In the genomic region with DNA sequence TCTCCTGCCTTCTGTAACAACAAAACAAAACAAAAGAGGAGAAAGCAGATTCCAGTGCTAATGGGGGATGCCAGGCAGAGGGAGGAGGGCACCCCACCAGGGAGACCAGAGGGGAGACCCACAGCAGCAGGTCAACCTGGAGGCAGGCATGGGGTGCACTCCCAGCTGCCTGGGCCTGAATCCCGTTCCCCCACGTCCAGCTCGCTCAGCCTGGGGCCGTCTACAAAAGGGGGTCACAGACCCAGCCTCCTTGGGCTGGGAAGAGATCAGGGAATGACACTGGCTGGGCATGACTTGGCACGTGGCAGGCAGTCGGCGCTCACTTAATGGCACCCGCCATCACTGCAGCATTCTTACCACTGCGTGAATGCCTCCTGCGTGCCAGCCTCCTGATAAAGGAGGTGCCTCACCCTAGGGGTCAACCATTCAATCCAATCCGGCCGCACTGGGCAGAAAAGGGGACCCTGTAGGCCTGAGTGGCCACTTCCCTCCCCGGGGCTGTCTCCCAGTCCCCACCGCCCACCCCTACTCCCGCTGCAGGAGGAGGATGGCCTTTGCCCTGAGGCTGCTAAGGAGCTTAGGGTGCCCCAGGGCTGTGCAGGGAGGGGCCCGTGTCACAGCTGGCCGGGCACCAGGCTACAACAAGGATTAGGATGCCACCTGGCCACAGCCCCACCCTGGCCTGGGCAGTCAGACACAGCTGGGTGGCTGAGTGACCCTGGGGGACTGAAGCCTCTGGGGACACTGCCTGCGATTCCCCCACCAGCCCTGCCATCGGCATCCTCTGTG, we compare ENCODE assay signal across 9 cellular contexts.
DNase-seq lines count a peak whose midpoint lies in the region; ATAC-seq and TF ChIP-seq lines count a peak whose summit lies in the region.
"Had no signal": no experiment of that assay in that cellular context is flagged by ENCODE, and none has a peak within 500 bp of the region (broad histone marks: within the 10 kb centered on the region; RNA-seq: fewer than 3 reads in every experiment).

No MANE protein-coding gene starts in this region.

- ATAC-seq in GM19043 (IDR thresholded peaks at IDR 0.05; ENCODE audit: low read depth, unreplicated experiment) = peak; percentile 30
- ATAC-seq in HG03060 (IDR thresholded peaks at IDR 0.05; ENCODE audit: low read depth, unreplicated experiment) = peak; percentile 31
- no peak for ATAC-seq in HG03354 (IDR thresholded peaks at IDR 0.05; ENCODE audit: poor library complexity, severe bottlenecking, unreplicated experiment)

- no peaks in the 10 kb centered on the region for H3K9me3 ChIP-seq in ectodermal cell (ENCODE audit: control insufficient read depth, low read length)
- no peaks in the 10 kb centered on the region for H3K9me3 ChIP-seq in sigmoid colon

- H3K27me3 ChIP-seq in ectodermal cell (ENCODE audit: control insufficient read depth, insufficient read depth, low read length, poor library complexity, severe bottlenecking) (no peaks in the 10 kb centered on the region), sigmoid colon (no peaks in the 10 kb centered on the region)

- WGBS in ectodermal cell, 2 experiments = 84 to 86% methylated on average over 19 of the region's 19 CpGs
- WGBS in sigmoid colon, 2 donors = 62 to 75% methylated on average over 19 of the region's 19 CpGs

- H3K4me1 ChIP-seq in ectodermal cell (ENCODE audit: control insufficient read depth, insufficient read depth, low read length) (peaks cover 19% of the 10 kb centered on the region), sigmoid colon (peaks cover 0 to 45% (median 40%) of the 10 kb centered on the region in 4 donors)

- H3K36me3 ChIP-seq in ectodermal cell (ENCODE audit: control insufficient read depth, insufficient read depth, low read length) (no peaks in the 10 kb centered on the region), sigmoid colon (peaks cover 0 to 57% (median 26%) of the 10 kb centered on the region in 4 donors)

- no peak for TF ChIP-seq EP300 in sigmoid colon (IDR thresholded peaks at IDR 0.05)

- DNase-seq in sigmoid colon (no peak), occipital lobe (lab: John Stamatoyannopoulos, UW) (no peak), medulla oblongata (ENCODE audit: extremely low spot score) (no peak), erythroblast (lab: John Stamatoyannopoulos, UW) (no peak)
- DNase-seq: NCI-H2029 had no signal

- no peak for TF ChIP-seq CTCF in sigmoid colon (IDR thresholded peaks at IDR 0.05)

- intact Hi-C loops in sigmoid colon (cut with DNase I) = no loop called here

- no peak for TF ChIP-seq POLR2A in sigmoid colon (IDR thresholded peaks at IDR 0.05)
- no peak for TF ChIP-seq POLR2A in erythroblast (IDR thresholded peaks at IDR 0.05; ENCODE audit: low read length)

- H3K27ac ChIP-seq in ectodermal cell (ENCODE audit: insufficient read depth, low read depth, low read length, poor library complexity, severe bottlenecking) (peak overlapping the region; percentile 26), sigmoid colon (peak overlapping the region; percentile 17 to 79 (median 72))

- H3K4me3 ChIP-seq in ectodermal cell (ENCODE audit: insufficient read depth, low read depth, low read length) (no peak overlapping the region), sigmoid colon (no peak overlapping the region)
